Comparison of ENCODE assay signal across 7 cellular contexts in the genomic region with DNA sequence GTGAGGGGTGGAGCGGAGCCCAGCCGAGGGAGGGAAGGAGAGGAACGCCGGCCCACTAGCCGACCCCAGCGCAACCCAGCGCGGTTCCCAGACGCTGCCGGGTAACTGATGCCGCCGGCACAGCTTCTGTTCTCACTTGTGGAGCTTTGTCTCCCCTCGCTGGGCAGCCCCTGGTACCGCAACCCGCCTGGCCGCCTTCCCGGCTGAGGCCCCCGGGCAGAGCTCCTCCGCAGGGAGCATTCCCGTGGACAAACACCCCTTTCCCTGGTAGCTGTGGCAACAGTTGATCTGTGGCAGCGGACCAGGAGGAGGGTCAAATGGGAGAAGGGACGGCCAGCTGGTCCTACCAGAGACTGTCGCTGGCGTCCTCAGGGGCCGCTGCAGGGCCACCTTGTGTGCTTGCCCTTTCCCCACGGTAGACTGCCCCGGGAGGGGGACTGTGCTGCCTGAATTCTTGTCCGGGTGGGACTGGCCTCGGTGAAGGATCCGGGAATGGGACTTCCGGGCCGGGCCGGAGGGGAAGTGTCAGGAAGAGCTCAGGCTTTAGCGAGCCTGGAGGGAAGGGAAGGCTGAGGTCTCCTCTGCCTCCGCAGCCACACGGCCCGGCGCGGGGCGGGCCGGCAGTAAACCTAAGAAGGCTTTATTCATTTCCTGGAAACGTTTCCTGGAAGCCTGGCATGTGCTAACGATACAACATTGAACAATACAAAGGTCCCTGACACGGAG.
DNase-seq lines count a peak whose midpoint lies in the region; ATAC-seq and TF ChIP-seq lines count a peak whose summit lies in the region.

No MANE protein-coding gene starts in this region.

- DNase-seq in GM12864 (ENCODE audit: low read depth) (no peak), NCI-H1930 (lab: John Stamatoyannopoulos, UW) (peak; percentile 46 to 59), brain pericyte (ENCODE audit: low read depth, low spot score) (peak; percentile 6), iPS-NIHi7 (ENCODE audit: extremely low spot score) (peak; percentile 92), NCI-H2171 treated with DMSO at 0.1 percent for 48 hours (lab: John Stamatoyannopoulos, UW) (no peak)

- H3K9ac ChIP-seq in skeletal muscle satellite cell (ENCODE audit: low read depth, low read length): peak overlapping the region; percentile 72

- H3K27me3 ChIP-seq in skeletal muscle satellite cell (ENCODE audit: control insufficient read depth, insufficient read depth, low read length): peaks cover 3% of the 10 kb centered on the region

- peak; percentile 16 for TF ChIP-seq CTCF in GM12864 (IDR thresholded peaks at IDR 0.05; ENCODE audit: low read depth, low read length, missing control alignments)

- peaks cover 10% of the 10 kb centered on the region for H3K4me1 ChIP-seq in skeletal muscle satellite cell (ENCODE audit: control insufficient read depth, insufficient read depth, low read length)

- no peaks in the 10 kb centered on the region for H3K36me3 ChIP-seq in skeletal muscle satellite cell (ENCODE audit: insufficient read depth, low read length)

- no peak for ATAC-seq in HG03025 (IDR thresholded peaks at IDR 0.05; ENCODE audit: low FRiP score, unreplicated experiment)

- H3K9me3 ChIP-seq in skeletal muscle satellite cell (replicated peaks; ENCODE audit: low read length): no peaks in the 10 kb centered on the region

- H3K4me3 ChIP-seq in GM12864 (ENCODE audit: low read depth, low read length) (no peak overlapping the region), skeletal muscle satellite cell (ENCODE audit: low read length) (peak overlapping the region; percentile 72)

- peak overlapping the region; percentile 89 for H3K4me2 ChIP-seq in skeletal muscle satellite cell (ENCODE audit: low read length)

Comparison
In these comparisons a context has a peak if more than half of its experiments do, and no peak if none do; other contexts are left out.
1. DNase-seq: peak in NCI-H1930 (2 of 2), brain pericyte (single experiment) and iPS-NIHi7 (single experiment); none in GM12864 (single experiment) and NCI-H2171 treated with DMSO at 0.1 percent for 48 hours (single experiment).